ENCODE assay signal across 17 cellular contexts in genomic region chr4:56055991-56056390, GRCh38.
A peak's percentile ranks its signal among the peaks of the same experiment; 100 is the strongest.
DNase-seq lines count a peak whose midpoint lies in the region; ATAC-seq and TF ChIP-seq lines count a peak whose summit lies in the region.
"Had no signal": no experiment of that assay in that cellular context is flagged by ENCODE, and none has a peak within 500 bp of the region (broad histone marks: within the 10 kb centered on the region; RNA-seq: fewer than 3 reads in every experiment).

No MANE protein-coding gene starts in this region.

- no peaks in the 10 kb centered on the region for H3K23me2 ChIP-seq in H9 (ENCODE audit: insufficient read length, low read depth, low read length, poor library complexity, severe bottlenecking)

- H3K79me1 ChIP-seq in H9 (ENCODE audit: insufficient read depth, low read depth, low read length, poor library complexity, severe bottlenecking) = peaks cover 6% of the 10 kb centered on the region

- peaks cover 9% of the 10 kb centered on the region for H3K4me1 ChIP-seq in H9 (ENCODE audit: insufficient read depth, low read length)
- H3K4me1 ChIP-seq: SJCRH30 had no signal

- no peak overlapping the region for H3K9ac ChIP-seq in H9 (ENCODE audit: extremely low read depth, insufficient read length, low read length)

- H3K79me2 ChIP-seq in H9 (ENCODE audit: insufficient read depth, low read length) = no peaks in the 10 kb centered on the region; the same call in 1 of the 2 replicates

- H3K9me3 ChIP-seq in H9 (ENCODE audit: control insufficient read depth, low read depth, low read length) = no peaks in the 10 kb centered on the region
- H3K9me3 ChIP-seq: SJCRH30 had no signal

- no peak overlapping the region for H3K56ac ChIP-seq in H9 (ENCODE audit: insufficient read length, low read depth, low read length)

- no peak overlapping the region for H3K18ac ChIP-seq in H9 (ENCODE audit: insufficient read length, low read depth, low read length)

- H3K27me3 Mint-ChIP-seq in H9 (ENCODE audit: low read depth) = no peaks in the 10 kb centered on the region
- peaks cover 7% of the 10 kb centered on the region for H3K27me3 Mint-ChIP-seq in brain
- H3K27me3 Mint-ChIP-seq in mesothelial cell of epicardium (ENCODE audit: low read depth) = no peaks in the 10 kb centered on the region
- no peaks in the 10 kb centered on the region for H3K27me3 Mint-ChIP-seq in type B pancreatic cell

- H3K4me3 Mint-ChIP-seq in H9 = no peak overlapping the region
- H3K4me3 Mint-ChIP-seq in brain = peak overlapping the region; percentile 4 to 72 (median 65)
- H3K4me3 Mint-ChIP-seq in mesothelial cell of epicardium = no peak overlapping the region
- H3K4me3 Mint-ChIP-seq in type B pancreatic cell = peak overlapping the region; percentile 16
- H3K4me3 Mint-ChIP-seq: CD14-positive monocyte had no signal

- H2AK5ac ChIP-seq in H9 (ENCODE audit: insufficient read length, low read length) = no peak overlapping the region

- no peaks in the 10 kb centered on the region for H3K27me3 ChIP-seq in H9 (ENCODE audit: insufficient read depth, low read length)
- H3K27me3 ChIP-seq: SJCRH30 had no signal

- no peak overlapping the region for H4K8ac ChIP-seq in H9 (replicated peaks; ENCODE audit: insufficient read length, low read depth, low read length)

- no peak overlapping the region for H2BK20ac ChIP-seq in H9 (ENCODE audit: low read depth, low read length, poor library complexity, severe bottlenecking)

- H3K27ac Mint-ChIP-seq in H9 (peak overlapping the region in 2 of 3 experiments; percentile 61 to 63; a peak in 2 of 7 replicates), brain (peak overlapping the region; percentile 18 to 85 (median 63)), mesothelial cell of epicardium (peak overlapping the region; percentile 55), type B pancreatic cell (peak overlapping the region; percentile 77)
- H3K27ac Mint-ChIP-seq: CD14-positive monocyte had no signal

- no peak overlapping the region for H3T11ph ChIP-seq in H9 (ENCODE audit: low read length)

- no peak overlapping the region for H2AFZ ChIP-seq in H9 (ENCODE audit: low read length)

- no peak overlapping the region for H2BK15ac ChIP-seq in H9 (ENCODE audit: low read depth, low read length)

- WGBS in H9 (ENCODE audit: extremely low coverage, insufficient read length, low lambda C conversion rate) = no CpG with 5 or more reads among the region's 1 CpG

- H3K9me3 Mint-ChIP-seq in H9 = no peaks in the 10 kb centered on the region; a peak in 1 of 5 replicates
- peaks cover 0 to 4% (median 0%) of the 10 kb centered on the region in 5 experiments for H3K9me3 Mint-ChIP-seq in brain
- no peaks in the 10 kb centered on the region for H3K9me3 Mint-ChIP-seq in mesothelial cell of epicardium
- peaks cover 5% of the 10 kb centered on the region for H3K9me3 Mint-ChIP-seq in type B pancreatic cell
- H3K9me3 Mint-ChIP-seq: CD14-positive monocyte had no signal

- H2BK5ac ChIP-seq in H9 (ENCODE audit: insufficient read length, low read length) = no peak overlapping the region

- no peak overlapping the region for H2BK120ac ChIP-seq in H9 (ENCODE audit: low read depth, low read length, poor library complexity, severe bottlenecking)

- no peak overlapping the region for H3K4ac ChIP-seq in H9 (ENCODE audit: low read depth, low read length)

- ATAC-seq in HG02852 (IDR thresholded peaks at IDR 0.05; ENCODE audit: unreplicated experiment) = no peak
- ATAC-seq: Panc1 had no signal

- no peaks in the 10 kb centered on the region for H4K20me1 ChIP-seq in H9 (ENCODE audit: control insufficient read depth, insufficient read depth, insufficient read length)

- TF ChIP-seq CTCF in H9 (conservative IDR thresholded peaks at IDR 0.05) (no peak), brain (conservative IDR thresholded peaks at IDR 0.05) (no peak), mesothelial cell of epicardium (IDR thresholded peaks at IDR 0.05; ENCODE audit: unreplicated experiment) (no peak), type B pancreatic cell (conservative IDR thresholded peaks at IDR 0.05) (no peak)

- H3K4me1 Mint-ChIP-seq in H9 (peaks cover 38 to 49% of the 10 kb centered on the region in 2 experiments), brain (peaks cover 79% of the 10 kb centered on the region), mesothelial cell of epicardium (peaks cover 26% of the 10 kb centered on the region), type B pancreatic cell (ENCODE audit: unreplicated experiment) (peaks cover 41% of the 10 kb centered on the region)

- no peak overlapping the region for H3K27ac ChIP-seq in H9 (ENCODE audit: insufficient read length, low read depth, low read length)
- H3K27ac ChIP-seq: SJCRH30 had no signal

- H3K14ac ChIP-seq in H9 (ENCODE audit: insufficient read depth, low read length) = no peak overlapping the region

- DNase-seq in H9 (no peak), mesothelial cell of epicardium (ENCODE audit: low spot score in 2 of 2, unreplicated experiment in 2 of 2) (no peak), type B pancreatic cell (ENCODE audit: extremely low spot score, unreplicated experiment) (no peak)
- DNase-seq in activated CD4-positive, alpha-beta T cell treated with anti-CD3 and anti-CD28 coated beads for 48 hours = no peak
- DNase-seq in activated CD4-positive, alpha-beta T cell treated with anti-CD3 and anti-CD28 coated beads, Interleukin-2, amount 50 U/mL, for 4 hours = no peak
- DNase-seq: ACHN, DMS79 treated with DMSO at 0.1 percent for 48 hours, GOT3, NCI-H1417 treated with DMSO at 0.1 percent for 48 hours, NCI-H1930, NCI-H2171, NCI-H446, SJCRH30 had no signal

- H3K36me3 Mint-ChIP-seq in H9 (ENCODE audit: insufficient read depth in 1 of 3, low read depth in 3 of 3) (peaks cover 0 to 17% (median 0%) of the 10 kb centered on the region in 3 experiments; a peak in 4 of 7 replicates), brain (peaks cover 36% of the 10 kb centered on the region), mesothelial cell of epicardium (peaks cover 13% of the 10 kb centered on the region), type B pancreatic cell (peaks cover 10% of the 10 kb centered on the region)
- H3K36me3 Mint-ChIP-seq: CD14-positive monocyte had no signal

- H3K23ac ChIP-seq in H9 (ENCODE audit: insufficient read length, low read depth, low read length) = no peak overlapping the region

- no peak overlapping the region for H4K91ac ChIP-seq in H9 (ENCODE audit: insufficient read length, low read depth, low read length)

- no peak overlapping the region for H4K5ac ChIP-seq in H9 (ENCODE audit: insufficient read length, low read depth, low read length)

- no peak overlapping the region for H3K4me2 ChIP-seq in H9 (ENCODE audit: insufficient read depth, insufficient read length, low read length)

- H2BK12ac ChIP-seq in H9 (ENCODE audit: insufficient read length, low read depth, low read length) = no peak overlapping the region

Comparison
In these comparisons a context has a peak if more than half of its experiments do, and no peak if none do; other contexts are left out.
1. H3K4me3 Mint-ChIP-seq: peak in brain (5 of 5) and type B pancreatic cell (single experiment); none in H9 (0 of 2) and mesothelial cell of epicardium (single experiment).
2. Peak in every context shown above with its lines, with median percentiles within 50 percentile points of each other: H3K27ac Mint-ChIP-seq.